21 cellular contexts compared by ENCODE assay signal in the genomic region with DNA sequence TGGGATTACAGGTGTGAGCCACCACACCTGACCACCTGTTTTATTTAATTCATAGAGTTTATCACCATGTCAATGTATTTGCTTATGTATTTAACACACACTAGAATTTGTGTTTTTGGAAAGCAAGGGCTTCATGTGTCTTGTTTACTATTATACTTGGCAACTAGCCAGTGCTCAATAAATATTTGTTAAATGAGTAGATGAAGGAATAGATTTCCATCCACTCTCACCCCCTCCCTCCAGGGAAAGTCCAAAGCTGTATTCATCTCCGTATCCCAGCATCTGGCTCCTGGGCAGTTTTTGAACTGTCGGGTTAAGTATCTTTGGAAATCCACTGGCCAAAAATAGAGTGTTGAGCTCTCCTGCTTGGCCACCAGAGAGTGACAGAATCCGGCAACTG. TPM values are rescaled to one million over a fixed set of nuclear protein-coding genes. Genes with fewer than 3 reads are reported as not detected.
A peak's percentile ranks its signal among the peaks of the same experiment; 100 is the strongest.
DNase-seq lines count a peak whose midpoint lies in the region; ATAC-seq and TF ChIP-seq lines count a peak whose summit lies in the region.
"Had no signal": no experiment of that assay in that cellular context is flagged by ENCODE, and none has a peak within 500 bp of the region (broad histone marks: within the 10 kb centered on the region; RNA-seq: fewer than 3 reads in every experiment).

No MANE protein-coding gene starts in this region.

- no peak overlapping the region for H3K4me3 ChIP-seq in LNCaP clone FGC (ENCODE audit: low read depth, low read length)
- H3K4me3 ChIP-seq: MG63, SK-N-MC had no signal

- in situ Hi-C loops in SK-MEL-5 (cut with HindIII; ENCODE audit: low pct_unique_long_range_greater_than_20kb, low sequenced_read_pairs): no loop called here

- DNase-seq in DMS153 treated with DMSO at 0.1 percent for 48 hours (lab: John Stamatoyannopoulos, UW; ENCODE audit: unreplicated experiment): peak; percentile 3
- DNase-seq in LNCaP clone FGC (ENCODE audit: low read depth): peak; percentile 87
- peak; percentile 7 for DNase-seq in NCI-H345 treated with DMSO at 0.1 percent for 48 hours (lab: John Stamatoyannopoulos, UW; ENCODE audit: unreplicated experiment)
- DNase-seq in SK-MEL-5 (ENCODE audit: low read depth, low spot score): peak; percentile 22
- no peak for DNase-seq in NCI-H446 treated with DMSO at 0.1 percent for 48 hours (lab: John Stamatoyannopoulos, UW)
- DNase-seq in left lobe of liver (ENCODE audit: low spot score): no peak
- no peak for DNase-seq in foreskin melanocyte
- DNase-seq: ACHN; C1 segment of cervical spinal cord; CD8-positive, alpha-beta memory T cell; GDM1; MG63; NCI-H1048; NCI-H1436 treated with DMSO at 0.1 percent for 48 hours; NCI-H524 treated with DMSO at 0.1 percent for 48 hours; Right ventricle myocardium superior; T-cell had no signal

- ATAC-seq in GM19463 (IDR thresholded peaks at IDR 0.05; ENCODE audit: unreplicated experiment) (no peak), left lobe of liver (no peak)
- ATAC-seq: T-cell had no signal

- no peak for TF ChIP-seq CTCF in LNCaP clone FGC (IDR thresholded peaks at IDR 0.05; ENCODE audit: control insufficient read depth, extremely low read depth, insufficient read depth)

RNA-seq across cellular contexts. Expression of a gene that starts 4.6 kb away (rescaled TPM):
- total RNA-seq in SK-MEL-5 (2014; rRNA removed; shearing (Covaris generic)): 24.3 and 25.3 TPM in 2 replicates
- polyA plus RNA-seq in SK-MEL-5 (2015; cell fraction: cytosol; rRNA removed): 37.2 and 39.8 TPM in 2 replicates
- 56.5 and 57.1 TPM in 2 replicates for polyA plus RNA-seq in SK-MEL-5 (2015; cell fraction: nucleus; rRNA removed)
- 0.40 TPM for total RNA-seq in left lobe of liver
- polyA plus RNA-seq: CD8-positive, alpha-beta memory T cell had no signal

RNA-seq across cellular contexts. Expression of a gene that starts 26.3 kb away (rescaled TPM):
- total RNA-seq in SK-MEL-5 (2014; rRNA removed; shearing (Covaris generic)): 0.03 TPM in 1 of 2 replicates, not detected in the other
- polyA plus RNA-seq in SK-MEL-5 (2015; cell fraction: cytosol; rRNA removed): 0.02 TPM in 1 of 2 replicates, not detected in the other
- polyA plus RNA-seq in SK-MEL-5 (2015; cell fraction: nucleus; rRNA removed): 0.26 and 0.35 TPM in 2 replicates
- total RNA-seq in left lobe of liver: not detected
- total RNA-seq: CD8-positive, alpha-beta memory T cell; Daoy; OCI-LY7; T-cell had no signal
- polyA plus RNA-seq: CD8-positive, alpha-beta memory T cell had no signal

Comparison
In these comparisons a context has a peak if more than half of its experiments do, and no peak if none do; other contexts are left out.
1. DNase-seq: peak in DMS153 treated with DMSO at 0.1 percent for 48 hours (single experiment), LNCaP clone FGC (single experiment), NCI-H345 treated with DMSO at 0.1 percent for 48 hours (single experiment) and SK-MEL-5 (single experiment); none in NCI-H446 treated with DMSO at 0.1 percent for 48 hours (single experiment), left lobe of liver (single experiment) and foreskin melanocyte (single experiment).
2. RNA of a gene that starts 4.6 kb away (total RNA-seq): 24.3 to 25.3 TPM in SK-MEL-5; 0.40 TPM in left lobe of liver (single experiment); every median in the first group is over 10 times any median in the second.